In the genomic region with DNA sequence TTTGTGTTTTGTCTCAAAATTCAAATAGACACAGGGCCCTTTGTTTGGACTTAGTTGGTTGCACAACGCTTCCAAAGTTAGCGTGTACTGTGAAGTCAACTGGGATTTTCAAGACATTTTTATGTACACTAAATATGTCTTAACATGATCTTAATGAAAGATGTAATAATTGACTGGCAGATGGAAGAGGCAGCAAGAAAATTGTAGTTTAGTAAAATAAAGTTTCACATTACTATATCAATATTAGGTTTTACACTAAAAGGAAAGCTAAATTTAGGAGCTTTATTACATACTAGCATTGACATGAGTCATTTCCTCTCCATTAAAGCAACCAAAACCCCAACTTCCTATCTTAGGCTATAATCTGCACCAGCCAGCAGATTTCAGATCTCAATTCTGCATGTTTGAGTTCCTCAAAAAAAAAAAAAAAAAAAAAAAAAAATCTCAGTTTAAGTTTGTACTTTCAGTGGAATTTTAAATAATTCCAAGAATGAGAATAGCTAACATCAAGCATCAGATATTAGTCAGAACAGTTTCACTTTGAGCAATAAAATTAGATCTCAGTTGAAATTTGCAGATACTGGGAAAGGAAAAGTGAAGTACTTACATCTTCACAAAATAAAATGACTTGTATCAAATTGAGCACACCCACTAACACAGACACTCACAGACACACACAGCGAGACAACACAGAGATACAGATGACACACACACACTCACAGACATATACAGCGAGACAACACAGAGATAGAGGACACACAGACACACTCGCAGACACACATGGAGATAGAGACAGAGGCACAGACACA, we compare ENCODE assay signal across 8 cellular contexts.
A peak's percentile ranks its signal among the peaks of the same experiment; 100 is the strongest.
DNase-seq lines count a peak whose midpoint lies in the region; ATAC-seq, FAIRE-seq and TF ChIP-seq lines count a peak whose summit lies in the region.

No MANE protein-coding gene starts in this region.

- peaks cover under 1% of the 10 kb centered on the region for H3K9me3 Mint-ChIP-seq in progenitor cell of endocrine pancreas (ENCODE audit: low read depth)

- H3K4me3 ChIP-seq in retinal pigment epithelial cell (ENCODE audit: low read length) = no peak overlapping the region

- no peak overlapping the region for H3K4me3 Mint-ChIP-seq in progenitor cell of endocrine pancreas (ENCODE audit: low read depth)

- DNase-seq in Ammon's horn (ENCODE audit: low spot score) = peak; percentile 31
- no peak for DNase-seq in GM19239 (ENCODE audit: insufficient read length, low spot score)
- peak; percentile 49 for DNase-seq in SW480 (ENCODE audit: low spot score)
- DNase-seq in fibroblast of gingiva (ENCODE audit: low read depth) = peak; percentile 89
- peak; percentile 77 for DNase-seq in retinal pigment epithelial cell (ENCODE audit: low read depth)
- DNase-seq in NCI-H2081 (lab: John Stamatoyannopoulos, UW) = no peak
- no peak for DNase-seq in progenitor cell of endocrine pancreas (ENCODE audit: low spot score, unreplicated experiment)

- no peak for TF ChIP-seq CTCF in retinal pigment epithelial cell (conservative IDR thresholded peaks at IDR 0.05; ENCODE audit: low read depth, low read length)
- TF ChIP-seq CTCF in progenitor cell of endocrine pancreas (IDR thresholded peaks at IDR 0.05; ENCODE audit: unreplicated experiment) = no peak

- H3K36me3 Mint-ChIP-seq in progenitor cell of endocrine pancreas (ENCODE audit: insufficient read depth) = peaks cover under 1% of the 10 kb centered on the region

- H3K27me3 Mint-ChIP-seq in progenitor cell of endocrine pancreas = no peaks in the 10 kb centered on the region

- H3K27ac Mint-ChIP-seq in progenitor cell of endocrine pancreas = no peak overlapping the region

- H3K4me1 Mint-ChIP-seq in progenitor cell of endocrine pancreas (ENCODE audit: low read depth) = peaks cover 20% of the 10 kb centered on the region

- FAIRE-seq in GM19239 (lab: Jason Lieb, UNC) = peak; percentile 53

- ATAC-seq in HG03196 (IDR thresholded peaks at IDR 0.05; ENCODE audit: unreplicated experiment) = peak; percentile 61

Comparison
In these comparisons a context has a peak if more than half of its experiments do, and no peak if none do; other contexts are left out.
1. DNase-seq: peak in Ammon's horn (single experiment), SW480 (single experiment), fibroblast of gingiva (single experiment) and retinal pigment epithelial cell (single experiment); none in GM19239 (single experiment), NCI-H2081 (0 of 2) and progenitor cell of endocrine pancreas (single experiment).